In the genomic region with DNA sequence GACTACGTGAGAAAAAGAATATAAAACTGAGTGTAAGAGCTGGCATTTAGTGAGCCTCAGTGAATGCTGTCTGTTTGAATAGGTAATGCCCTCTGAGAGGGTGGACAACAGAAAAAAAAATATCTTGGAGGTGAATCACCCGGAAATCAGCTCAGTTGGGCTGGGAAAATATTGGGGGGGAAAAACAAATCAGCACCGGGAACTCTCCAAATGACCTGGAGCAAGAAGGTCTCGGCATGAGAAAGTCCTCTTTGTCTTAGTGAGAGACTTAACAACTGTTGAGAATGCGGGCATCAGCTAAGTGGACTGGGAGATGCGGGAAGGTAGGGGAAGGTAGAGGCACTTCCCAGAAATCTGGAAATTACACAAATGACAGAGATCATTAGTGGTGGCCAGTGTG, we compare ENCODE assay signal across 16 cellular contexts.
A peak's percentile ranks its signal among the peaks of the same experiment; 100 is the strongest.
DNase-seq lines count a peak whose midpoint lies in the region; ATAC-seq and TF ChIP-seq lines count a peak whose summit lies in the region.
"Had no signal": no experiment of that assay in that cellular context is flagged by ENCODE, and none has a peak within 500 bp of the region (broad histone marks: within the 10 kb centered on the region; RNA-seq: fewer than 3 reads in every experiment).

No MANE protein-coding gene starts in this region.

- no peak for TF ChIP-seq POLR2A in erythroblast (IDR thresholded peaks at IDR 0.05; ENCODE audit: low read length)

- DNase-seq in ELF-1 (ENCODE audit: low read depth, low spot score), result peak; percentile 14
- peak; percentile 44 for DNase-seq in astrocyte of the hippocampus (ENCODE audit: low read depth, low spot score)
- peak; percentile 20 for DNase-seq in renal cortical epithelial cell (ENCODE audit: low read depth)
- DNase-seq in NCI-H2081 (lab: John Stamatoyannopoulos, UW), result no peak
- DNase-seq in erythroblast (lab: John Stamatoyannopoulos, UW), result no peak
- DNase-seq: BE2C; C1 segment of cervical spinal cord; Caco-2; CD4-positive, CD25-positive, alpha-beta regulatory T cell; GF-D8; GOT3; H7; HFFc6 had no signal

- ATAC-seq in GM19324 (IDR thresholded peaks at IDR 0.05; ENCODE audit: low FRiP score, unreplicated experiment), result no peak
- ATAC-seq: HCT116, HepG2 had no signal

Comparison
In these comparisons a context has a peak if more than half of its experiments do, and no peak if none do; other contexts are left out.
1. DNase-seq: peak in ELF-1 (single experiment), astrocyte of the hippocampus (single experiment) and renal cortical epithelial cell (single experiment); none in NCI-H2081 (0 of 2) and erythroblast (0 of 2).